ENCODE assay signal across 8 cellular contexts in the genomic region with DNA sequence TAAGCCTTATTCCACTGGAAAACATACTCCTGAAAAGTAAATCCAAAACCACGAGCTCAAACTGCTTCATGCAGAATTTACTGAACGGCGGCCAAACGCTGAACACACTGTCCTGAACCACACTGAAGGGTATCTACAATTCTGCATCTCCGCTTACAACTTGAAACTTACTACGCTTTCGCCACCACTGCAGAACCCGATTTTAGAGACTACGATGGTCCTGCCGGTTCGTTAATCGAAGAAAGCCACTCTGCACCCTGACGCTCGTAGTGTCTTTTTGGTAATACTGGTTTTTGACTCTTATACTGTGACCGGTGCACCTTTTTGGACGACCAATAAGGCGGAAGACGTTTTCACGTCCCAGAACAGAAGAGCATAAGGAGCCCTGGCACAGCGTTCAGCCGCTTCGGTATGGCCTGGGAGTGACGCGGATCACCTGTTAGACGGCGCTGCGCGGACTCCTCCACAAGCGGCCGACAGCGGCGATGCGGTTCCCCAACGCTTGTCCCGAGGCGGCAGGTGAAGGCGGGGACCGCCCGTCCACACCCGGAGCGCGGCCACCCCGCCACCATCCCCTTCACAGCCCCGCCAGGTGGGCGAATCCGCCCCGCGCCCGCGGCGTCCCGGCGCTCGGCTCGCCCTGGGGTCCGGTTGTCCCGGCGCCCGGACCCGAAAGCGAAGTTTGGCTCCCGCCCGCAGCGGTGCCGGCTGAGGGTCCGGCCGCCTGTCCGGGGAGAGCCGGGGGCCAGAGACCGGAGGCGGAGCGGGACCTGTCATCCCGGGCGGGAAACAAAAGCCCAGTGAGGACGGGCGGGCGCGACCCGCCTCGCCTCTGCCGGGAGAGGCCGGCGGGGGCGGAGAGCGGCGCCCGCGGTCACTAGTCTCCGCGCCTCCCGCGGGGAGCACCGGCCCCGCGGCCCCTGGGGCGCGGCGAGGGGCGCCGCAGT. TPM values are rescaled to one million over a fixed set of nuclear protein-coding genes. Genes with fewer than 3 reads are reported as not detected.
DNase-seq lines count a peak whose midpoint lies in the region; ATAC-seq and TF ChIP-seq lines count a peak whose summit lies in the region.

No MANE protein-coding gene starts in this region.

- H3F3A ChIP-seq in neural progenitor cell (ENCODE audit: low read depth): peaks cover 10% of the 10 kb centered on the region

- H4K20me1 ChIP-seq in OCI-LY3 (ENCODE audit: insufficient read depth, low read length): peaks cover 21% of the 10 kb centered on the region
- peaks cover 17% of the 10 kb centered on the region for H4K20me1 ChIP-seq in neural progenitor cell (ENCODE audit: low read depth)

- TF ChIP-seq CTCF in BE2C (IDR thresholded peaks at IDR 0.05; ENCODE audit: low read depth, low read length) (no peak), OCI-LY3 (IDR thresholded peaks at IDR 0.05; ENCODE audit: low read depth, low read length) (no peak), foreskin keratinocyte (conservative IDR thresholded peaks at IDR 0.05) (no peak), neural progenitor cell (IDR thresholded peaks at IDR 0.05) (no peak), testis (IDR thresholded peaks at IDR 0.05) (no peak)

- H3K9me3 ChIP-seq in BE2C (no peaks in the 10 kb centered on the region), OCI-LY3 (ENCODE audit: insufficient read depth, low read length) (no peaks in the 10 kb centered on the region), neural progenitor cell (ENCODE audit: low read depth) (no peaks in the 10 kb centered on the region), testis (no peaks in the 10 kb centered on the region)

- H3K4me3 ChIP-seq in BE2C (ENCODE audit: low read depth, low read length): peak overlapping the region; percentile 95
- H3K4me3 ChIP-seq in OCI-LY3 (ENCODE audit: low read length): peak overlapping the region; percentile 90
- H3K4me3 ChIP-seq in neural progenitor cell: peak overlapping the region; percentile 90
- peak overlapping the region; percentile 96 to 100 for H3K4me3 ChIP-seq in testis

- peak overlapping the region; percentile 92 for H3K27ac Mint-ChIP-seq in activated T-helper 17 cell treated with anti-CD3 and anti-CD28 coated beads, Interleukin-2, amount 50 U/mL, for 72 hours
- peak overlapping the region; percentile 83 for H3K27ac Mint-ChIP-seq in neural progenitor cell

- ATAC-seq in GM19043 (IDR thresholded peaks at IDR 0.05; ENCODE audit: low read depth, unreplicated experiment) (peak; percentile 18), HG03196 (IDR thresholded peaks at IDR 0.05; ENCODE audit: unreplicated experiment) (peak; percentile 31), foreskin keratinocyte (peak; percentile 62)
- ATAC-seq in activated T-helper 17 cell treated with anti-CD3 and anti-CD28 coated beads, Interleukin-2, amount 50 U/mL, for 72 hours (replicated peaks): peak; percentile 66

- peak; percentile 59 for DNase-seq in BE2C
- peak; percentile 33 to 58 for DNase-seq in foreskin keratinocyte
- peak; percentile 87 for DNase-seq in neural progenitor cell (ENCODE audit: low spot score)
- peak; percentile 73 for DNase-seq in testis

- H3K36me3 Mint-ChIP-seq in activated T-helper 17 cell treated with anti-CD3 and anti-CD28 coated beads, Interleukin-2, amount 50 U/mL, for 72 hours (ENCODE audit: low read depth): peaks cover 13% of the 10 kb centered on the region
- no peaks in the 10 kb centered on the region for H3K36me3 Mint-ChIP-seq in neural progenitor cell

- H3K79me2 ChIP-seq in OCI-LY3 (ENCODE audit: low read length): peaks cover 58% of the 10 kb centered on the region
- H3K79me2 ChIP-seq in neural progenitor cell (ENCODE audit: low read depth): peaks cover 45% of the 10 kb centered on the region

- H3K4me1 ChIP-seq in BE2C (peaks cover 3% of the 10 kb centered on the region), OCI-LY3 (ENCODE audit: low read length) (peaks cover 9% of the 10 kb centered on the region), foreskin keratinocyte (peaks cover 8% of the 10 kb centered on the region), neural progenitor cell (peaks cover 11% of the 10 kb centered on the region), testis (peaks cover 26% of the 10 kb centered on the region)

- peak overlapping the region; percentile 80 for H3K27ac ChIP-seq in OCI-LY3 (ENCODE audit: low read length)
- H3K27ac ChIP-seq in foreskin keratinocyte: peak overlapping the region; percentile 47
- H3K27ac ChIP-seq in neural progenitor cell: peak overlapping the region; percentile 68
- peak overlapping the region; percentile 99 to 100 for H3K27ac ChIP-seq in testis

- H3K4me1 Mint-ChIP-seq in activated T-helper 17 cell treated with anti-CD3 and anti-CD28 coated beads, Interleukin-2, amount 50 U/mL, for 72 hours: peaks cover 4% of the 10 kb centered on the region
- H3K4me1 Mint-ChIP-seq in neural progenitor cell: peaks cover 16% of the 10 kb centered on the region

- H2AFZ ChIP-seq in OCI-LY3 (ENCODE audit: low read depth, low read length): no peak overlapping the region
- H2AFZ ChIP-seq in neural progenitor cell (replicated peaks): peak overlapping the region; percentile 82

- H3K36me3 ChIP-seq in BE2C (peaks cover 2% of the 10 kb centered on the region; the same call in 1 of the 2 replicates), OCI-LY3 (replicated peaks; ENCODE audit: low read depth, low read length) (peaks cover 13% of the 10 kb centered on the region), neural progenitor cell (no peaks in the 10 kb centered on the region), testis (ENCODE audit: low read depth, missing control alignments) (no peaks in the 10 kb centered on the region)

- no peaks in the 10 kb centered on the region for H3K27me3 Mint-ChIP-seq in activated T-helper 17 cell treated with anti-CD3 and anti-CD28 coated beads, Interleukin-2, amount 50 U/mL, for 72 hours
- no peaks in the 10 kb centered on the region for H3K27me3 Mint-ChIP-seq in neural progenitor cell (ENCODE audit: insufficient read depth, low read depth)

- H3K9ac ChIP-seq in OCI-LY3 (ENCODE audit: low read length) (peak overlapping the region; percentile 87), neural progenitor cell (no peak overlapping the region)

- intact Hi-C loops in testis (cut with DNase I; ENCODE audit: low total_unique reads): loop anchor here (5.0 kb wide), 2 partner anchors 39 to 86 kb away; no protein-coding TSS in a partner anchor

- H3K4me2 ChIP-seq in OCI-LY3 (ENCODE audit: low read length) (peak overlapping the region; percentile 79), neural progenitor cell (peak overlapping the region; percentile 82)

- H3K27me3 ChIP-seq in BE2C (no peaks in the 10 kb centered on the region), OCI-LY3 (ENCODE audit: low read depth, low read length) (no peaks in the 10 kb centered on the region), foreskin keratinocyte (no peaks in the 10 kb centered on the region), neural progenitor cell (peaks cover 11% of the 10 kb centered on the region), testis (no peaks in the 10 kb centered on the region)

- 0 to 1% methylated on average over 21 to 77 of the region's 100 CpGs for WGBS in testis, 2 donors

- H3K9me3 Mint-ChIP-seq in activated T-helper 17 cell treated with anti-CD3 and anti-CD28 coated beads, Interleukin-2, amount 50 U/mL, for 72 hours: no peaks in the 10 kb centered on the region
- H3K9me3 Mint-ChIP-seq in neural progenitor cell: no peaks in the 10 kb centered on the region

- TF ChIP-seq POLR2A in testis (IDR thresholded peaks at IDR 0.05): no peak

- peak overlapping the region; percentile 92 for H3K4me3 Mint-ChIP-seq in activated T-helper 17 cell treated with anti-CD3 and anti-CD28 coated beads, Interleukin-2, amount 50 U/mL, for 72 hours
- H3K4me3 Mint-ChIP-seq in neural progenitor cell: peak overlapping the region; percentile 99

RNA-seq across cellular contexts. Expression of a gene that starts 0.8 kb away (rescaled TPM):
- 35.2 TPM for polyA plus RNA-seq in BE2C (2012; ENCODE audit: insufficient read depth, insufficient read length, low read depth)
- total RNA-seq in activated T-helper 17 cell treated with anti-CD3 and anti-CD28 coated beads, Interleukin-2, amount 50 U/mL, for 72 hours: 100 to 1,000 TPM in 1 of 2 donors, 10 to 100 TPM in 1; 39.9 to 101 TPM
- total RNA-seq in foreskin keratinocyte: 42.2 and 59.4 TPM in 2 replicates
- polyA plus RNA-seq in foreskin keratinocyte: 28.1 and 41.8 TPM in 2 replicates
- 19.8 and 20.9 TPM in 2 replicates for total RNA-seq in neural progenitor cell (ENCODE audit: low replicate concordance)
- total RNA-seq in testis: 100 to 1,000 TPM; 156 to 185 TPM
- 86.8 TPM for polyA plus RNA-seq in testis (ENCODE audit: insufficient read depth, low read depth, low replicate concordance)

RNA-seq across cellular contexts. Expression of a gene that starts 48.9 kb away (rescaled TPM):
- 3.1 TPM for polyA plus RNA-seq in BE2C (2012; ENCODE audit: insufficient read depth, insufficient read length, low read depth)
- 1 to 10 TPM; 1.8 to 1.9 TPM for total RNA-seq in activated T-helper 17 cell treated with anti-CD3 and anti-CD28 coated beads, Interleukin-2, amount 50 U/mL, for 72 hours
- total RNA-seq in foreskin keratinocyte (0.14 and 0.27 TPM in 2 replicates), neural progenitor cell (ENCODE audit: low replicate concordance) (1.0 and 1.9 TPM in 2 replicates), testis (100 to 1,000 TPM in 1 of 2 donors, 10 to 100 TPM in 1; 46.8 to 104 TPM)
- polyA plus RNA-seq in foreskin keratinocyte (0.15 and 0.23 TPM in 2 replicates), testis (ENCODE audit: insufficient read depth, low read depth, low replicate concordance) (84.9 TPM)

Comparison
In these comparisons a context has a peak if more than half of its experiments do, and no peak if none do; other contexts are left out.
1. Peak in every context shown above with its lines: DNase-seq, ATAC-seq, H3K4me3 ChIP-seq and H3K27ac ChIP-seq.
2. H3K27ac ChIP-seq: peak in every context shown above with its lines; median percentile 100 in testis; 80 in OCI-LY3; 68 in neural progenitor cell; 47 in foreskin keratinocyte.
3. RNA of a gene that starts 48.9 kb away (total RNA-seq): 46.8 to 104 TPM in testis; 1.0 to 1.9 TPM in neural progenitor cell, 1.8 to 1.9 TPM in activated T-helper 17 cell treated with anti-CD3 and anti-CD28 coated beads, Interleukin-2, amount 50 U/mL, for 72 hours and 0.14 to 0.27 TPM in foreskin keratinocyte; every median in the first group is over 10 times any median in the second.